In genomic region chr20:47195573-47195972, GRCh38 we compare ENCODE assay signal across 13 cellular contexts.
DNase-seq lines count a peak whose midpoint lies in the region; ATAC-seq and TF ChIP-seq lines count a peak whose summit lies in the region.
"Had no signal": no experiment of that assay in that cellular context is flagged by ENCODE, and none has a peak within 500 bp of the region (broad histone marks: within the 10 kb centered on the region; RNA-seq: fewer than 3 reads in every experiment).

No MANE protein-coding gene starts in this region.

- H3K27ac Mint-ChIP-seq in Calu3 (ENCODE audit: unreplicated experiment) = no peak overlapping the region
- H3K27ac Mint-ChIP-seq in naive thymus-derived CD4-positive, alpha-beta T cell = peak overlapping the region in 1 of 9 donors; percentile 21
- H3K27ac Mint-ChIP-seq: CD4-positive, alpha-beta memory T cell had no signal

- H3K36me3 Mint-ChIP-seq in Calu3 (ENCODE audit: insufficient read depth, unreplicated experiment) = peaks cover 10% of the 10 kb centered on the region
- H3K36me3 Mint-ChIP-seq in naive thymus-derived CD4-positive, alpha-beta T cell = no peaks in the 10 kb centered on the region
- H3K36me3 Mint-ChIP-seq: CD4-positive, alpha-beta memory T cell had no signal

- no peak overlapping the region for H2BK5ac ChIP-seq in mesendoderm (ENCODE audit: low read length)

- DNase-seq in left ventricle myocardium superior = no peak
- DNase-seq in Right ventricle myocardium superior = no peak
- DNase-seq in Calu3 = no peak
- no peak for DNase-seq in mesendoderm
- DNase-seq in activated T-cell treated with anti-CD3 and anti-CD28 coated beads for 4 hours = no peak
- DNase-seq in cerebellar cortex (ENCODE audit: low spot score) = no peak
- no peak for DNase-seq in naive thymus-derived CD4-positive, alpha-beta T cell
- DNase-seq: BE2C; CD4-positive, alpha-beta memory T cell; DND-41; GOT3 had no signal

- POLR2A ChIA-PET in naive thymus-derived CD4-positive, alpha-beta T cell (lab: Charles Lee) = no interaction called here

- H3K27me3 Mint-ChIP-seq in Calu3 (ENCODE audit: unreplicated experiment) = no peaks in the 10 kb centered on the region
- H3K27me3 Mint-ChIP-seq in naive thymus-derived CD4-positive, alpha-beta T cell = peaks cover 0 to 8% (median 0%) of the 10 kb centered on the region in 5 donors
- H3K27me3 Mint-ChIP-seq: CD4-positive, alpha-beta memory T cell had no signal

- no peak overlapping the region for H2AK5ac ChIP-seq in mesendoderm (ENCODE audit: low read length)

- no peak overlapping the region for H4K5ac ChIP-seq in mesendoderm (ENCODE audit: low read length)

- H3K9me3 Mint-ChIP-seq in Calu3 (ENCODE audit: low read depth, unreplicated experiment) = no peaks in the 10 kb centered on the region
- H3K9me3 Mint-ChIP-seq in naive thymus-derived CD4-positive, alpha-beta T cell = no peaks in the 10 kb centered on the region
- H3K9me3 Mint-ChIP-seq: CD4-positive, alpha-beta memory T cell had no signal

- intact Hi-C loops in left ventricle myocardium superior (cut with micrococcal nuclease) = no loop called here
- intact Hi-C loops in Right ventricle myocardium superior (cut with DNase I) = loop anchor here (5.0 kb wide), 2 partner anchors 77 to 187 kb away; no protein-coding TSS in a partner anchor
- intact Hi-C loops in Calu3 (cut with micrococcal nuclease; ENCODE audit: unreplicated experiment) = loop anchor here (5.0 kb wide), 1 partner anchor 443 kb away; no protein-coding TSS in a partner anchor
- intact Hi-C loops in naive thymus-derived CD4-positive, alpha-beta T cell (cut with micrococcal nuclease) = loop anchor here in 1 of 2 donors (5.0 kb wide), 1 partner anchor 1427 kb away; no protein-coding TSS in a partner anchor

- H3K9ac ChIP-seq in mesendoderm (ENCODE audit: low read length) = no peak overlapping the region

- BruUV-seq in Calu3 (replicated peaks; lab: Mats Ljungman, UMichigan) = no TSS peak

- no peak overlapping the region for H3K18ac ChIP-seq in mesendoderm (ENCODE audit: low read length)

- H3K79me2 ChIP-seq in mesendoderm (ENCODE audit: control insufficient read depth, insufficient read depth, low read length) = no peaks in the 10 kb centered on the region

- no peaks in the 10 kb centered on the region for H3K36me3 ChIP-seq in mesendoderm (ENCODE audit: control insufficient read depth, insufficient read depth, low read length)
- no peaks in the 10 kb centered on the region for H3K36me3 ChIP-seq in naive thymus-derived CD4-positive, alpha-beta T cell (ENCODE audit: control insufficient read depth in 2 of 3, insufficient read depth in 3 of 3, low read length in 3 of 3)
- H3K36me3 ChIP-seq: BE2C, HAP-1 had no signal

- no peak for TF ChIP-seq CTCF in Calu3 (IDR thresholded peaks at IDR 0.05; ENCODE audit: unreplicated experiment)

- no peak overlapping the region for H2BK120ac ChIP-seq in mesendoderm (ENCODE audit: low read depth, low read length)

- no peak overlapping the region for H3K27ac ChIP-seq in mesendoderm (ENCODE audit: low read depth, low read length)
- no peak overlapping the region for H3K27ac ChIP-seq in naive thymus-derived CD4-positive, alpha-beta T cell (ENCODE audit: low read depth, low read length)
- H3K27ac ChIP-seq: C4-2B had no signal

- no peak overlapping the region for H3K4ac ChIP-seq in mesendoderm (ENCODE audit: low read depth, low read length)

- H3K4me2 ChIP-seq in mesendoderm (ENCODE audit: low read length) = no peak overlapping the region

- H3K4me1 ChIP-seq in mesendoderm (ENCODE audit: control insufficient read depth, low read depth, low read length) = no peaks in the 10 kb centered on the region
- no peaks in the 10 kb centered on the region for H3K4me1 ChIP-seq in naive thymus-derived CD4-positive, alpha-beta T cell (ENCODE audit: control insufficient read depth in 2 of 2, insufficient read depth in 2 of 2, low read length in 2 of 2)
- H3K4me1 ChIP-seq: BE2C had no signal

- peak overlapping the region; percentile 46 for H3K56ac ChIP-seq in mesendoderm (ENCODE audit: low read length)

- H4K8ac ChIP-seq in mesendoderm (ENCODE audit: low read depth, low read length) = no peak overlapping the region

- no peak overlapping the region for H3K4me3 ChIP-seq in mesendoderm (ENCODE audit: low read length)
- H3K4me3 ChIP-seq in naive thymus-derived CD4-positive, alpha-beta T cell (ENCODE audit: low read length) = no peak overlapping the region
- H3K4me3 ChIP-seq: HAP-1 had no signal

- H3K79me1 ChIP-seq in mesendoderm (ENCODE audit: low read length) = no peaks in the 10 kb centered on the region

- peak; percentile 16 for ATAC-seq in left ventricle myocardium superior
- ATAC-seq in Right ventricle myocardium superior (ENCODE audit: poor library complexity) = no peak
- ATAC-seq in naive thymus-derived CD4-positive, alpha-beta T cell = no peak

- WGBS in mesendoderm (ENCODE audit: extremely low coverage, insufficient coverage, low lambda C conversion rate) = no CpG with 5 or more reads among the region's 9 CpGs

- CTCF ChIA-PET in Calu3 (lab: Charles Lee) = interaction anchor here (0.5 to 1.7 kb wide), 2 partner anchors 188 to 675 kb away, joined by 3 to 35 read pairs; no protein-coding TSS in a partner anchor
- CTCF ChIA-PET in naive thymus-derived CD4-positive, alpha-beta T cell (lab: Charles Lee) = interaction anchor here (4.2 kb wide), 1 partner anchor 188 kb away, joined by 31 read pairs; no protein-coding TSS in a partner anchor

- no peak overlapping the region for H2BK15ac ChIP-seq in mesendoderm (replicated peaks; ENCODE audit: low read depth)

- H3K4me1 Mint-ChIP-seq in Calu3 (ENCODE audit: low read depth, unreplicated experiment) = peaks cover 30% of the 10 kb centered on the region
- peaks cover 0 to 12% (median 0%) of the 10 kb centered on the region in 7 donors for H3K4me1 Mint-ChIP-seq in naive thymus-derived CD4-positive, alpha-beta T cell

- H3K23ac ChIP-seq in mesendoderm (ENCODE audit: low read length) = no peak overlapping the region

- H3K27me3 ChIP-seq in mesendoderm (ENCODE audit: insufficient read depth, low read length, poor library complexity) = no peaks in the 10 kb centered on the region
- no peaks in the 10 kb centered on the region for H3K27me3 ChIP-seq in naive thymus-derived CD4-positive, alpha-beta T cell (ENCODE audit: control insufficient read depth in 2 of 2, insufficient read depth in 2 of 2, low read length in 2 of 2)
- H3K27me3 ChIP-seq: BE2C had no signal

- no peaks in the 10 kb centered on the region for H3K9me3 ChIP-seq in naive thymus-derived CD4-positive, alpha-beta T cell (ENCODE audit: control insufficient read depth in 2 of 3, low read length in 3 of 3)
- H3K9me3 ChIP-seq: BE2C, HAP-1 had no signal

- H3K4me3 Mint-ChIP-seq in Calu3 (ENCODE audit: low read depth, unreplicated experiment) = peak overlapping the region; percentile 0
- H3K4me3 Mint-ChIP-seq in naive thymus-derived CD4-positive, alpha-beta T cell = no peak overlapping the region
